Comparison of ENCODE assay signal across 32 cellular contexts in genomic region chr9:85246566-85246965, GRCh38.
"Had no signal": no experiment of that assay in that cellular context is flagged by ENCODE, and none has a peak within 500 bp of the region (broad histone marks: within the 10 kb centered on the region; RNA-seq: fewer than 3 reads in every experiment).

No MANE protein-coding gene starts in this region.

- H3K4me3 ChIP-seq: ascending aorta, cardiac muscle cell, coronary artery, dorsolateral prefrontal cortex, gastrocnemius medialis, hepatocyte, ovary, prostate gland, sigmoid colon, upper lobe of right lung had no signal

- DNase-seq: activated CD4-positive, alpha-beta memory T cell treated with anti-CD3 and anti-CD28 coated beads, Interleukin-2, amount 10 ng/mL, durations not matched to agents 7 days and 5 days; activated CD4-positive, alpha-beta T cell treated with anti-CD3 and anti-CD28 coated beads for 1 hour; activated CD4-positive, alpha-beta T cell treated with anti-CD3 and anti-CD28 coated beads, Interleukin-2, amount 10 ng/mL, durations not matched to agents 7 days and 5 days; activated CD8-positive, alpha-beta memory T cell treated with anti-CD3 and anti-CD28 coated beads, Interleukin-2, amount 50 U/mL, for 48 hours; activated gamma-delta T cell; activated naive CD4-positive, alpha-beta T cell treated with anti-CD3 and anti-CD28 coated beads, Interleukin-2, amount 10 ng/mL, durations not matched to agents 7 days and 5 days; activated naive CD8-positive, alpha-beta T cell treated with anti-CD3 and anti-CD28 coated beads, Interleukin-2, amount 10 ng/mL, durations not matched to agents 7 days and 5 days; activated T-cell treated with anti-CD3 and anti-CD28 coated beads, Interleukin-2, amount 50 U/mL, for 24 hours; dorsolateral prefrontal cortex; effector memory CD4-positive, alpha-beta T cell; gastrocnemius medialis; kidney; left colon; naive thymus-derived CD8-positive, alpha-beta T cell; ovary; sigmoid colon; small intestine; stimulated activated CD4-positive, alpha-beta T cell treated with anti-CD3 and anti-CD28 coated beads, Interleukin-4, amount 100 ng/mL, for 24 hours; stimulated activated naive CD8-positive, alpha-beta T cell treated with anti-CD3 and anti-CD28 coated beads, Interleukin-15, amount 100 ng/mL, for 72 hours; substantia nigra; T-helper 17 cell; T1000; upper lobe of right lung had no signal

- ATAC-seq: gastrocnemius medialis; left colon; naive thymus-derived CD8-positive, alpha-beta T cell; stimulated activated effector memory CD8-positive, alpha-beta T cell treated with anti-CD3 and anti-CD28 coated beads, Interleukin-12 subunit alpha, Interleukin-12 subunit beta, amount 100 ng/mL, for 72 hours; stimulated activated naive CD8-positive, alpha-beta T cell treated with anti-CD3 and anti-CD28 coated beads, Interleukin-15, amount 100 ng/mL, for 72 hours; T-helper 17 cell; upper lobe of right lung; WTC11 had no signal

- H3K27ac Mint-ChIP-seq: activated CD4-positive, alpha-beta memory T cell treated with anti-CD3 and anti-CD28 coated beads, Interleukin-2, amount 10 ng/mL, durations not matched to agents 7 days and 5 days; activated CD4-positive, alpha-beta T cell treated with anti-CD3 and anti-CD28 coated beads, Interleukin-2, amount 10 ng/mL, durations not matched to agents 7 days and 5 days; activated naive CD4-positive, alpha-beta T cell treated with anti-CD3 and anti-CD28 coated beads, Interleukin-2, amount 10 ng/mL, durations not matched to agents 7 days and 5 days; activated naive CD8-positive, alpha-beta T cell treated with anti-CD3 and anti-CD28 coated beads, Interleukin-2, amount 10 ng/mL, durations not matched to agents 7 days and 5 days; activated T-cell treated with anti-CD3 and anti-CD28 coated beads, Interleukin-2, amount 50 U/mL, for 24 hours; brain; naive thymus-derived CD8-positive, alpha-beta T cell; stimulated activated effector memory CD8-positive, alpha-beta T cell treated with anti-CD3 and anti-CD28 coated beads, Interleukin-12 subunit alpha, Interleukin-12 subunit beta, amount 100 ng/mL, for 72 hours; stimulated activated naive CD8-positive, alpha-beta T cell treated with anti-CD3 and anti-CD28 coated beads, Interleukin-15, amount 100 ng/mL, for 72 hours; T-helper 17 cell; WTC11 had no signal

- H3K4me1 ChIP-seq: ascending aorta, gastrocnemius medialis, prostate gland, sigmoid colon, upper lobe of right lung had no signal

- H3K4me3 Mint-ChIP-seq: activated CD4-positive, alpha-beta memory T cell treated with anti-CD3 and anti-CD28 coated beads, Interleukin-2, amount 10 ng/mL, durations not matched to agents 7 days and 5 days; activated CD4-positive, alpha-beta T cell treated with anti-CD3 and anti-CD28 coated beads, Interleukin-2, amount 10 ng/mL, durations not matched to agents 7 days and 5 days; activated naive CD4-positive, alpha-beta T cell treated with anti-CD3 and anti-CD28 coated beads, Interleukin-2, amount 10 ng/mL, durations not matched to agents 7 days and 5 days; activated naive CD8-positive, alpha-beta T cell treated with anti-CD3 and anti-CD28 coated beads, Interleukin-2, amount 10 ng/mL, durations not matched to agents 7 days and 5 days; activated T-cell treated with anti-CD3 and anti-CD28 coated beads, Interleukin-2, amount 50 U/mL, for 24 hours; brain; naive thymus-derived CD8-positive, alpha-beta T cell; stimulated activated effector memory CD8-positive, alpha-beta T cell treated with anti-CD3 and anti-CD28 coated beads, Interleukin-12 subunit alpha, Interleukin-12 subunit beta, amount 100 ng/mL, for 72 hours; stimulated activated naive CD8-positive, alpha-beta T cell treated with anti-CD3 and anti-CD28 coated beads, Interleukin-15, amount 100 ng/mL, for 72 hours; T-helper 17 cell; WTC11 had no signal

- H3K27ac ChIP-seq: ascending aorta, cardiac muscle cell, coronary artery, dorsolateral prefrontal cortex, gastrocnemius medialis, hepatocyte, neutrophil, ovary, prostate gland, sigmoid colon, upper lobe of right lung had no signal

- H3K4me1 Mint-ChIP-seq: activated CD4-positive, alpha-beta memory T cell treated with anti-CD3 and anti-CD28 coated beads, Interleukin-2, amount 10 ng/mL, durations not matched to agents 7 days and 5 days; activated CD4-positive, alpha-beta T cell treated with anti-CD3 and anti-CD28 coated beads, Interleukin-2, amount 10 ng/mL, durations not matched to agents 7 days and 5 days; activated naive CD4-positive, alpha-beta T cell treated with anti-CD3 and anti-CD28 coated beads, Interleukin-2, amount 10 ng/mL, durations not matched to agents 7 days and 5 days; activated naive CD8-positive, alpha-beta T cell treated with anti-CD3 and anti-CD28 coated beads, Interleukin-2, amount 10 ng/mL, durations not matched to agents 7 days and 5 days; naive thymus-derived CD8-positive, alpha-beta T cell; stimulated activated effector memory CD8-positive, alpha-beta T cell treated with anti-CD3 and anti-CD28 coated beads, Interleukin-12 subunit alpha, Interleukin-12 subunit beta, amount 100 ng/mL, for 72 hours; stimulated activated naive CD8-positive, alpha-beta T cell treated with anti-CD3 and anti-CD28 coated beads, Interleukin-15, amount 100 ng/mL, for 72 hours; T-helper 17 cell had no signal

- H3K9me3 ChIP-seq: ascending aorta, gastrocnemius medialis, neutrophil, ovary, prostate gland, sigmoid colon, upper lobe of right lung had no signal

- H3K27me3 ChIP-seq: ascending aorta, cardiac muscle cell, dorsolateral prefrontal cortex, gastrocnemius medialis, hepatocyte, neutrophil, ovary, sigmoid colon, upper lobe of right lung had no signal

- H3K36me3 ChIP-seq: ascending aorta, cardiac muscle cell, gastrocnemius medialis, neutrophil, ovary, prostate gland, sigmoid colon, upper lobe of right lung had no signal

- H3K27me3 Mint-ChIP-seq: activated CD4-positive, alpha-beta memory T cell treated with anti-CD3 and anti-CD28 coated beads, Interleukin-2, amount 10 ng/mL, durations not matched to agents 7 days and 5 days; activated CD4-positive, alpha-beta T cell treated with anti-CD3 and anti-CD28 coated beads, Interleukin-2, amount 10 ng/mL, durations not matched to agents 7 days and 5 days; activated naive CD4-positive, alpha-beta T cell treated with anti-CD3 and anti-CD28 coated beads, Interleukin-2, amount 10 ng/mL, durations not matched to agents 7 days and 5 days; activated T-cell treated with anti-CD3 and anti-CD28 coated beads, Interleukin-2, amount 50 U/mL, for 24 hours; T-helper 17 cell had no signal

- H3K36me3 Mint-ChIP-seq: activated naive CD4-positive, alpha-beta T cell treated with anti-CD3 and anti-CD28 coated beads, Interleukin-2, amount 10 ng/mL, durations not matched to agents 7 days and 5 days; activated naive CD8-positive, alpha-beta T cell treated with anti-CD3 and anti-CD28 coated beads, Interleukin-2, amount 10 ng/mL, durations not matched to agents 7 days and 5 days; brain; naive thymus-derived CD8-positive, alpha-beta T cell; stimulated activated effector memory CD8-positive, alpha-beta T cell treated with anti-CD3 and anti-CD28 coated beads, Interleukin-12 subunit alpha, Interleukin-12 subunit beta, amount 100 ng/mL, for 72 hours; WTC11 had no signal

- H3K9me3 Mint-ChIP-seq: activated CD4-positive, alpha-beta memory T cell treated with anti-CD3 and anti-CD28 coated beads, Interleukin-2, amount 10 ng/mL, durations not matched to agents 7 days and 5 days; activated CD4-positive, alpha-beta T cell treated with anti-CD3 and anti-CD28 coated beads, Interleukin-2, amount 10 ng/mL, durations not matched to agents 7 days and 5 days; activated naive CD4-positive, alpha-beta T cell treated with anti-CD3 and anti-CD28 coated beads, Interleukin-2, amount 10 ng/mL, durations not matched to agents 7 days and 5 days; activated naive CD8-positive, alpha-beta T cell treated with anti-CD3 and anti-CD28 coated beads, Interleukin-2, amount 10 ng/mL, durations not matched to agents 7 days and 5 days; activated T-cell treated with anti-CD3 and anti-CD28 coated beads, Interleukin-2, amount 50 U/mL, for 24 hours; brain; stimulated activated effector memory CD8-positive, alpha-beta T cell treated with anti-CD3 and anti-CD28 coated beads, Interleukin-12 subunit alpha, Interleukin-12 subunit beta, amount 100 ng/mL, for 72 hours; stimulated activated naive CD8-positive, alpha-beta T cell treated with anti-CD3 and anti-CD28 coated beads, Interleukin-15, amount 100 ng/mL, for 72 hours; WTC11 had no signal
